ENCODE assay signal across 1 cellular context in the genomic region with DNA sequence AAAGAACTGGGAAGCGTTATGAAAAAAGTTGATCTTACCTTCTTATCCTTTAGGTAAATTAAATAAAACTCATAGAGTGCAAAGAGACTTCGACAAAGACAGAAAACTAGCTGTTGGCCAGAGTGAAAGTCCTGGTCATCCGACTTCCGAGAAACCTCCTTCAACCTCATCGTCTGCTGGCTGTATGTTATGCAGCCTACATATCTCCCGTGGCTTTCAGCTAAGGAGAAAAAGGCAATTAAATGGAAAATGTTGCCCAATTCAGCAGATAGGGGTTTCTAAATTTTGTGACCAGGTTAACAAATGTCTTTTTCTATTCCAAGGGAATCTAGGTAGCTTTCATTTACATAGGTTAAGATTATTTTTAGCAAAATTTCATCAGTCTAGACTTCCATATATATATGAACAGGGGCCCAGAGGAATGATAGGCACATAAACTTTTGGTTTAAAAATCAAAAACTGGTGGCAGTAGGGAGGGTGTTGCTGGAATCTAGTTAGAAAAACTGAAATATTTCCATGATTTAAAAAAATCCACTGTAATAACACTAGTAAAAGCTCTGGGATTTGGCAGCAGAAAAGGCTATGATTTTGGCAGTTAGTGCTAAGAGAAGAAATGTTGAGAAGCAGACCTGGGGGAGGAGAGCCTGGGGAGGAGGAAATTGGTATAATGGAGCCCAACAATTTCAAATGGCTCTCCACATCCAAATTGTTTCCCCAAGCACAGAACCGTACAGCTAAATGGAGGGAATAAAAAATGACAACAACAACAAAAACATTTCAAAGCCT.
TF ChIP-seq lines count a peak whose summit lies in the region.

No MANE protein-coding gene starts in this region.

TF ChIP-seq in WTC11, 78 proteins besides CTCF, POLR2A, EP300 and RAD21 (continued from another document):
- TF ChIP-seq ARID4B (CRISPR knock-in tag; IDR thresholded peaks at IDR 0.05; ENCODE audit: borderline replicate concordance) = no peak
- TF ChIP-seq ZNF416 (CRISPR knock-in tag; IDR thresholded peaks at IDR 0.05) = no peak
- TF ChIP-seq SMAD3 (CRISPR knock-in tag; IDR thresholded peaks at IDR 0.05; ENCODE audit: borderline replicate concordance) = no peak
- TF ChIP-seq, protein P1, sequence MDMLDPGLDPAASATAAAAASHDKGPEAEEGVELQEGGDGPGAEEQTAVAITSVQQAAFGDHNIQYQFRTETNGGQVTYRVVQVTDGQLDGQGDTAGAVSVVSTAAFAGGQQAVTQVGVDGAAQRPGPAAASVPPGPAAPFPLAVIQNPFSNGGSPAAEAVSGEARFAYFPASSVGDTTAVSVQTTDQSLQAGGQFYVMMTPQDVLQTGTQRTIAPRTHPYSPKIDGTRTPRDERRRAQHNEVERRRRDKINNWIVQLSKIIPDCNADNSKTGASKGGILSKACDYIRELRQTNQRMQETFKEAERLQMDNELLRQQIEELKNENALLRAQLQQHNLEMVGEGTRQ (CRISPR knock-in tag; IDR thresholded peaks at IDR 0.05) = no peak
- TF ChIP-seq, protein P2, sequence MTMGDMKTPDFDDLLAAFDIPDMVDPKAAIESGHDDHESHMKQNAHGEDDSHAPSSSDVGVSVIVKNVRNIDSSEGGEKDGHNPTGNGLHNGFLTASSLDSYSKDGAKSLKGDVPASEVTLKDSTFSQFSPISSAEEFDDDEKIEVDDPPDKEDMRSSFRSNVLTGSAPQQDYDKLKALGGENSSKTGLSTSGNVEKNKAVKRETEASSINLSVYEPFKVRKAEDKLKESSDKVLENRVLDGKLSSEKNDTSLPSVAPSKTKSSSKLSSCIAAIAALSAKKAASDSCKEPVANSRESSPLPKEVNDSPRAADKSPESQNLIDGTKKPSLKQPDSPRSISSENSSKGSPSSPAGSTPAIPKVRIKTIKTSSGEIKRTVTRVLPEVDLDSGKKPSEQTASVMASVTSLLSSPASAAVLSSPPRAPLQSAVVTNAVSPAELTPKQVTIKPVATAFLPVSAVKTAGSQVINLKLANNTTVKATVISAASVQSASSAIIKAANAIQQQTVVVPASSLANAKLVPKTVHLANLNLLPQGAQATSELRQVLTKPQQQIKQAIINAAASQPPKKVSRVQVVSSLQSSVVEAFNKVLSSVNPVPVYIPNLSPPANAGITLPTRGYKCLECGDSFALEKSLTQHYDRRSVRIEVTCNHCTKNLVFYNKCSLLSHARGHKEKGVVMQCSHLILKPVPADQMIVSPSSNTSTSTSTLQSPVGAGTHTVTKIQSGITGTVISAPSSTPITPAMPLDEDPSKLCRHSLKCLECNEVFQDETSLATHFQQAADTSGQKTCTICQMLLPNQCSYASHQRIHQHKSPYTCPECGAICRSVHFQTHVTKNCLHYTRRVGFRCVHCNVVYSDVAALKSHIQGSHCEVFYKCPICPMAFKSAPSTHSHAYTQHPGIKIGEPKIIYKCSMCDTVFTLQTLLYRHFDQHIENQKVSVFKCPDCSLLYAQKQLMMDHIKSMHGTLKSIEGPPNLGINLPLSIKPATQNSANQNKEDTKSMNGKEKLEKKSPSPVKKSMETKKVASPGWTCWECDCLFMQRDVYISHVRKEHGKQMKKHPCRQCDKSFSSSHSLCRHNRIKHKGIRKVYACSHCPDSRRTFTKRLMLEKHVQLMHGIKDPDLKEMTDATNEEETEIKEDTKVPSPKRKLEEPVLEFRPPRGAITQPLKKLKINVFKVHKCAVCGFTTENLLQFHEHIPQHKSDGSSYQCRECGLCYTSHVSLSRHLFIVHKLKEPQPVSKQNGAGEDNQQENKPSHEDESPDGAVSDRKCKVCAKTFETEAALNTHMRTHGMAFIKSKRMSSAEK (CRISPR knock-in tag; IDR thresholded peaks at IDR 0.05; ENCODE audit: borderline replicate concordance) = no peak
